In genomic region chr19:47063874-47064273, GRCh38 we compare ENCODE assay signal across 26 cellular contexts. TPM values are rescaled to one million over a fixed set of nuclear protein-coding genes. Genes with fewer than 3 reads are reported as not detected.
A peak's percentile ranks its signal among the peaks of the same experiment; 100 is the strongest.
DNase-seq lines count a peak whose midpoint lies in the region; ATAC-seq and TF ChIP-seq lines count a peak whose summit lies in the region.
"Had no signal": no experiment of that assay in that cellular context is flagged by ENCODE, and none has a peak within 500 bp of the region (broad histone marks: within the 10 kb centered on the region; RNA-seq: fewer than 3 reads in every experiment).

No MANE protein-coding gene starts in this region.

- H3K27me3 Mint-ChIP-seq in activated T-helper 1 cell treated with anti-CD3 and anti-CD28 coated beads, Interleukin-12 subunit alpha, Interleukin-12 subunit beta, Interleukin-2, Interleukin-4 antibody, amounts not matched to agents 30 ng/mL and 10 ng/mL and 1 ng/mL, durations not matched to agents 14 hours and 24 hours and 36 hours (ENCODE audit: insufficient read depth): no peaks in the 10 kb centered on the region
- H3K27me3 Mint-ChIP-seq: CD4-positive, alpha-beta T cell; IgD-negative memory B cell had no signal

- peak overlapping the region; percentile 13 for H3K27ac Mint-ChIP-seq in activated T-helper 1 cell treated with anti-CD3 and anti-CD28 coated beads, Interleukin-12 subunit alpha, Interleukin-12 subunit beta, Interleukin-2, Interleukin-4 antibody, amounts not matched to agents 30 ng/mL and 10 ng/mL and 1 ng/mL, durations not matched to agents 14 hours and 24 hours and 36 hours
- H3K27ac Mint-ChIP-seq: CD4-positive, alpha-beta T cell had no signal

- peaks cover 11% of the 10 kb centered on the region for H3K36me3 ChIP-seq in cardiac muscle cell

- no peaks in the 10 kb centered on the region for H3K4me1 ChIP-seq in cardiac muscle cell (ENCODE audit: low read depth)
- H3K4me1 ChIP-seq: BLaER1, SJCRH30 had no signal

- no peaks in the 10 kb centered on the region for H3K27me3 ChIP-seq in cardiac muscle cell
- H3K27me3 ChIP-seq: BLaER1, SJCRH30 had no signal

- ATAC-seq in left ventricle myocardium superior (no peak), GM18907 (IDR thresholded peaks at IDR 0.05; ENCODE audit: unreplicated experiment) (no peak), GM18867 (IDR thresholded peaks at IDR 0.05; ENCODE audit: unreplicated experiment) (no peak)

- no peak overlapping the region for H3K4me3 ChIP-seq in cardiac muscle cell
- H3K4me3 ChIP-seq: BLaER1, SJCRH30 had no signal

- H3K36me3 Mint-ChIP-seq in activated T-helper 1 cell treated with anti-CD3 and anti-CD28 coated beads, Interleukin-12 subunit alpha, Interleukin-12 subunit beta, Interleukin-2, Interleukin-4 antibody, amounts not matched to agents 30 ng/mL and 10 ng/mL and 1 ng/mL, durations not matched to agents 14 hours and 24 hours and 36 hours (ENCODE audit: low read depth): peaks cover 11% of the 10 kb centered on the region
- H3K36me3 Mint-ChIP-seq: IgD-negative memory B cell had no signal

- H3K4me1 Mint-ChIP-seq in activated T-helper 1 cell treated with anti-CD3 and anti-CD28 coated beads, Interleukin-12 subunit alpha, Interleukin-12 subunit beta, Interleukin-2, Interleukin-4 antibody, amounts not matched to agents 30 ng/mL and 10 ng/mL and 1 ng/mL, durations not matched to agents 14 hours and 24 hours and 36 hours (ENCODE audit: low read depth): no peaks in the 10 kb centered on the region
- H3K4me1 Mint-ChIP-seq: IgD-negative memory B cell had no signal

- H3K4me3 Mint-ChIP-seq in activated T-helper 1 cell treated with anti-CD3 and anti-CD28 coated beads, Interleukin-12 subunit alpha, Interleukin-12 subunit beta, Interleukin-2, Interleukin-4 antibody, amounts not matched to agents 30 ng/mL and 10 ng/mL and 1 ng/mL, durations not matched to agents 14 hours and 24 hours and 36 hours: no peak overlapping the region
- H3K4me3 Mint-ChIP-seq: CD4-positive, alpha-beta T cell had no signal

- DNase-seq in cardiac muscle cell (ENCODE audit: low read depth in 1 of 2, low spot score in 1 of 2): no peak
- no peak for DNase-seq in left ventricle myocardium superior
- no peak for DNase-seq in activated T-helper 1 cell treated with anti-CD3 and anti-CD28 coated beads, Interleukin-12 subunit alpha, Interleukin-12 subunit beta, Interleukin-2, Interleukin-4 antibody, amounts not matched to agents 30 ng/mL and 10 ng/mL and 1 ng/mL, durations not matched to agents 14 hours and 24 hours and 36 hours (ENCODE audit: low spot score)
- DNase-seq in medulla oblongata (ENCODE audit: extremely low spot score): peak; percentile 16
- DNase-seq in substantia nigra (lab: John Stamatoyannopoulos, UW): peak in 2 of 49 donors; percentile 17 to 28
- no peak for DNase-seq in GOT3 (lab: John Stamatoyannopoulos, UW)
- DNase-seq: ACHN; CD4-positive, alpha-beta T cell; COR-L47; DMS153; GDM1; Karpas-422; MV-4-11; NCI-H1105 treated with DMSO at 0.1 percent for 48 hours; NCI-H2081; NCI-H2171; NCI-H345; NCI-H524 treated with DMSO at 0.1 percent for 48 hours; OCI-M1; SJCRH30 had no signal

- no peaks in the 10 kb centered on the region for H3K9me3 Mint-ChIP-seq in activated T-helper 1 cell treated with anti-CD3 and anti-CD28 coated beads, Interleukin-12 subunit alpha, Interleukin-12 subunit beta, Interleukin-2, Interleukin-4 antibody, amounts not matched to agents 30 ng/mL and 10 ng/mL and 1 ng/mL, durations not matched to agents 14 hours and 24 hours and 36 hours
- H3K9me3 Mint-ChIP-seq: CD4-positive, alpha-beta T cell; IgD-negative memory B cell had no signal

- H3K27ac ChIP-seq in cardiac muscle cell (peak overlapping the region; percentile 13), substantia nigra (ENCODE audit: low read depth, low read length, poor library complexity, severe bottlenecking) (peak overlapping the region; percentile 40)
- H3K27ac ChIP-seq: 22Rv1, BLaER1, SJCRH30 had no signal

- intact Hi-C loops in left ventricle myocardium superior (cut with micrococcal nuclease): no loop called here
- intact Hi-C loops in activated T-helper 1 cell treated with anti-CD3 and anti-CD28 coated beads, Interleukin-12 subunit alpha, Interleukin-12 subunit beta, Interleukin-2, Interleukin-4 antibody, amounts not matched to agents 30 ng/mL and 10 ng/mL and 1 ng/mL, durations not matched to agents 14 hours and 24 hours and 36 hours (cut with micrococcal nuclease): no loop called here

- no peaks in the 10 kb centered on the region for H3K9me3 ChIP-seq in cardiac muscle cell (ENCODE audit: low read depth)
- H3K9me3 ChIP-seq: BLaER1, SJCRH30 had no signal

- TF ChIP-seq CTCF in cardiac muscle cell (IDR thresholded peaks at IDR 0.05; ENCODE audit: low read depth, low read length): no peak

RNA-seq across cellular contexts. Expression of gene TMEM160, which starts 15.4 kb away (rescaled TPM):
- 62.7 and 64.5 TPM in 2 replicates for total RNA-seq in cardiac muscle cell
- 123 and 129 TPM in 2 replicates for polyA plus RNA-seq in cardiac muscle cell
- 31.6 TPM for total RNA-seq in left ventricle myocardium superior
- 51.0 and 52.1 TPM in 2 replicates for total RNA-seq in activated T-helper 1 cell treated with anti-CD3 and anti-CD28 coated beads, Interleukin-12 subunit alpha, Interleukin-12 subunit beta, Interleukin-2, Interleukin-4 antibody, amounts not matched to agents 30 ng/mL and 10 ng/mL and 1 ng/mL, durations not matched to agents 14 hours and 24 hours and 36 hours

RNA-seq across cellular contexts. Expression of gene NPAS1, which starts 44.2 kb away (rescaled TPM):
- total RNA-seq in cardiac muscle cell: 1.9 and 2.9 TPM in 2 replicates
- polyA plus RNA-seq in cardiac muscle cell: 8.4 and 12.5 TPM in 2 replicates
- total RNA-seq in left ventricle myocardium superior: 0.32 TPM
- total RNA-seq in activated T-helper 1 cell treated with anti-CD3 and anti-CD28 coated beads, Interleukin-12 subunit alpha, Interleukin-12 subunit beta, Interleukin-2, Interleukin-4 antibody, amounts not matched to agents 30 ng/mL and 10 ng/mL and 1 ng/mL, durations not matched to agents 14 hours and 24 hours and 36 hours: 0.39 and 0.49 TPM in 2 replicates
- total RNA-seq: Daoy, SJCRH30 had no signal

RNA-seq across cellular contexts. Expression of gene ZC3H4, which starts 49.7 kb away (rescaled TPM):
- total RNA-seq in cardiac muscle cell (23.2 and 34.6 TPM in 2 replicates), left ventricle myocardium superior (22.1 TPM)
- polyA plus RNA-seq in cardiac muscle cell: 4.2 and 5.0 TPM in 2 replicates
- 111 and 114 TPM in 2 replicates for total RNA-seq in activated T-helper 1 cell treated with anti-CD3 and anti-CD28 coated beads, Interleukin-12 subunit alpha, Interleukin-12 subunit beta, Interleukin-2, Interleukin-4 antibody, amounts not matched to agents 30 ng/mL and 10 ng/mL and 1 ng/mL, durations not matched to agents 14 hours and 24 hours and 36 hours
